3 cellular contexts compared by ENCODE assay signal in the genomic region with DNA sequence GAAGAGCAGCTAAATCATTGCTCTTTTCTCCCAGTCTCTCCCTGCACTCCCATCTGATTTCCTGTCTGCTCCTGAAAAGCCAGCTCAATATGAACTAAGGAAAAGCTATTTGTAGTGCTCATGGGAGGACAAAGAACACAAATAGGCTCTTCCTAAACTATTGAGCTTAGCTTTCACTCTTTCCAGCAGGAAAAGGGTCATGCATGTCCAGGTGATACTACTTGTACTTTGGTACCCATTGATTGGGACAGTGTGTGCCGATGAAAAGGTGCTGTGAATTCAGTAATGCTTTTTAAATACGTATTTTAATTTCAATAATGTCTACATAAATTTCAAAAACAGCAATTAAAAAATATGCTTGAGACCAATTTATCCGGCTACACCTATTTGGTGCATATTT.
A peak's percentile ranks its signal among the peaks of the same experiment; 100 is the strongest.
TF ChIP-seq lines count a peak whose summit lies in the region.

No MANE protein-coding gene starts in this region.

TF ChIP-seq in GM23338, 12 proteins besides CTCF, POLR2A, EP300 and RAD21:
- TF ChIP-seq JUNB (IDR thresholded peaks at IDR 0.05; ENCODE audit: unreplicated experiment): no peak
- no peak for TF ChIP-seq ZNF114 (CRISPR knock-in tag; IDR thresholded peaks at IDR 0.05)
- TF ChIP-seq STAT1 (IDR thresholded peaks at IDR 0.05; ENCODE audit: unreplicated experiment): no peak

TF ChIP-seq in WTC11, 78 proteins besides CTCF, POLR2A, EP300 and RAD21:
- TF ChIP-seq MXD4 (CRISPR knock-in tag; IDR thresholded peaks at IDR 0.05; ENCODE audit: borderline replicate concordance) (no peak), NFYB (CRISPR knock-in tag; conservative IDR thresholded peaks at IDR 0.05; ENCODE audit: low read depth) (no peak), GRHL2 (CRISPR knock-in tag; IDR thresholded peaks at IDR 0.05; ENCODE audit: insufficient replicate concordance, severe bottlenecking) (no peak), CREM (CRISPR knock-in tag; IDR thresholded peaks at IDR 0.05) (no peak), IRF1 (CRISPR knock-in tag; IDR thresholded peaks at IDR 0.05) (no peak), GABPB1 (CRISPR knock-in tag; IDR thresholded peaks at IDR 0.05) (no peak), JUN (CRISPR knock-in tag; IDR thresholded peaks at IDR 0.05) (no peak), NFATC4 (CRISPR knock-in tag; IDR thresholded peaks at IDR 0.05) (no peak), HMGA2 (CRISPR knock-in tag; IDR thresholded peaks at IDR 0.05) (no peak), RORB (CRISPR knock-in tag; IDR thresholded peaks at IDR 0.05) (no peak), NR2C2 (CRISPR knock-in tag; IDR thresholded peaks at IDR 0.05) (no peak), CREB1 (CRISPR knock-in tag; IDR thresholded peaks at IDR 0.05) (no peak), ATF1 (CRISPR knock-in tag; IDR thresholded peaks at IDR 0.05) (no peak), CBFB (CRISPR knock-in tag; IDR thresholded peaks at IDR 0.05; ENCODE audit: low read depth) (no peak)
- TF ChIP-seq, protein P1, sequence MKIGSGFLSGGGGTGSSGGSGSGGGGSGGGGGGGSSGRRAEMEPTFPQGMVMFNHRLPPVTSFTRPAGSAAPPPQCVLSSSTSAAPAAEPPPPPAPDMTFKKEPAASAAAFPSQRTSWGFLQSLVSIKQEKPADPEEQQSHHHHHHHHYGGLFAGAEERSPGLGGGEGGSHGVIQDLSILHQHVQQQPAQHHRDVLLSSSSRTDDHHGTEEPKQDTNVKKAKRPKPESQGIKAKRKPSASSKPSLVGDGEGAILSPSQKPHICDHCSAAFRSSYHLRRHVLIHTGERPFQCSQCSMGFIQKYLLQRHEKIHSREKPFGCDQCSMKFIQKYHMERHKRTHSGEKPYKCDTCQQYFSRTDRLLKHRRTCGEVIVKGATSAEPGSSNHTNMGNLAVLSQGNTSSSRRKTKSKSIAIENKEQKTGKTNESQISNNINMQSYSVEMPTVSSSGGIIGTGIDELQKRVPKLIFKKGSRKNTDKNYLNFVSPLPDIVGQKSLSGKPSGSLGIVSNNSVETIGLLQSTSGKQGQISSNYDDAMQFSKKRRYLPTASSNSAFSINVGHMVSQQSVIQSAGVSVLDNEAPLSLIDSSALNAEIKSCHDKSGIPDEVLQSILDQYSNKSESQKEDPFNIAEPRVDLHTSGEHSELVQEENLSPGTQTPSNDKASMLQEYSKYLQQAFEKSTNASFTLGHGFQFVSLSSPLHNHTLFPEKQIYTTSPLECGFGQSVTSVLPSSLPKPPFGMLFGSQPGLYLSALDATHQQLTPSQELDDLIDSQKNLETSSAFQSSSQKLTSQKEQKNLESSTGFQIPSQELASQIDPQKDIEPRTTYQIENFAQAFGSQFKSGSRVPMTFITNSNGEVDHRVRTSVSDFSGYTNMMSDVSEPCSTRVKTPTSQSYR (CRISPR knock-in tag; IDR thresholded peaks at IDR 0.05): no peak

TF ChIP-seq in HepG2, 621 proteins besides CTCF, POLR2A, EP300 and RAD21:
- peak; percentile 17; the same call in 1 of the 2 replicates for TF ChIP-seq HNF4A (CRISPR knock-in tag; IDR thresholded peaks at IDR 0.05)
- no peak for TF ChIP-seq NR3C1 (CRISPR knock-in tag; IDR thresholded peaks at IDR 0.05)
- peak; percentile 76; the same call in 1 of the 2 replicates for TF ChIP-seq ZNF652 (CRISPR knock-in tag; IDR thresholded peaks at IDR 0.05; ENCODE audit: borderline replicate concordance, low read depth)
- TF ChIP-seq SMARCC2 (IDR thresholded peaks at IDR 0.05): no peak
